In genomic region chr13:49996951-49997895, GRCh38 we compare ENCODE assay signal across 8 cellular contexts. TPM values are rescaled to one million over a fixed set of nuclear protein-coding genes. Genes with fewer than 3 reads are reported as not detected.
DNase-seq lines count a peak whose midpoint lies in the region; ATAC-seq and TF ChIP-seq lines count a peak whose summit lies in the region.

A gene with protein sequence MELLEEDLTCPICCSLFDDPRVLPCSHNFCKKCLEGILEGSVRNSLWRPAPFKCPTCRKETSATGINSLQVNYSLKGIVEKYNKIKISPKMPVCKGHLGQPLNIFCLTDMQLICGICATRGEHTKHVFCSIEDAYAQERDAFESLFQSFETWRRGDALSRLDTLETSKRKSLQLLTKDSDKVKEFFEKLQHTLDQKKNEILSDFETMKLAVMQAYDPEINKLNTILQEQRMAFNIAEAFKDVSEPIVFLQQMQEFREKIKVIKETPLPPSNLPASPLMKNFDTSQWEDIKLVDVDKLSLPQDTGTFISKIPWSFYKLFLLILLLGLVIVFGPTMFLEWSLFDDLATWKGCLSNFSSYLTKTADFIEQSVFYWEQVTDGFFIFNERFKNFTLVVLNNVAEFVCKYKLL (plus strand): TSS chr13:49997042. CDS start chr13:50011941, 14,899 bp downstream.

- no peaks in the 10 kb centered on the region for H3K9me3 ChIP-seq in left lung

- peak; percentile 80 for ATAC-seq in HG03432 (IDR thresholded peaks at IDR 0.05; ENCODE audit: unreplicated experiment)
- ATAC-seq in left lung, result peak; percentile 85

- no peaks in the 10 kb centered on the region for H3K27me3 ChIP-seq in BJ (ENCODE audit: control insufficient read depth, insufficient read depth, low read length)
- no peaks in the 10 kb centered on the region for H3K27me3 ChIP-seq in left lung

- peak within 1 kb of the TSS; percentile 84 for H3K4me3 ChIP-seq in BJ (ENCODE audit: low read depth, low read length)
- H3K4me3 ChIP-seq in left lung, result peak within 1 kb of the TSS; percentile 76

- peaks cover 22 to 52% of the 10 kb centered on the region in 2 donors for H3K4me1 ChIP-seq in left lung

- peak within 1 kb of the TSS; percentile 99 for H3K27ac ChIP-seq in left lung

- CTCF ChIA-PET in BJ (lab: Yijun Ruan, JAX), result interaction anchor here (0.6 to 2.9 kb wide), 29 partner anchors 9 to 1072 kb away, joined by 3 to 29 read pairs (median 3); partner anchors contain the start of gene SPRYD7

- peak; percentile 89 for TF ChIP-seq CTCF in BJ (IDR thresholded peaks at IDR 0.05; ENCODE audit: insufficient read depth, low read depth, low read length)
- peak; percentile 51 to 59 for TF ChIP-seq CTCF in left lung (IDR thresholded peaks at IDR 0.05)

- POLR2A ChIA-PET in BJ (lab: Charles Lee), result interaction anchor here (0.5 to 1.3 kb wide), 5 partner anchors 11 to 440 kb away, joined by 3 to 4 read pairs (median 3); no protein-coding TSS in a partner anchor

- intact Hi-C loops in left lung (cut with DNase I), result loop anchor here in 1 of 2 donors (5.0 kb wide), 1 partner anchor 85 kb away; no protein-coding TSS in a partner anchor

- DNase-seq in BJ (ENCODE audit: low read depth), result no peak
- DNase-seq in NCI-H524 treated with DMSO at 0.1 percent for 48 hours (lab: John Stamatoyannopoulos, UW), result peak; percentile 38
- peak; percentile 82 for DNase-seq in activated CD4-positive, alpha-beta T cell treated with anti-CD3 and anti-CD28 coated beads, Interleukin-2, amount 50 U/mL, for 1 hour
- peak; percentile 91 for DNase-seq in dedifferentiated amniotic fluid mesenchymal stem cell (ENCODE audit: extremely low spot score)
- DNase-seq in left lung, result peak; percentile 90 to 95
- DNase-seq in stimulated activated CD4-positive, alpha-beta T cell treated with anti-CD3 and anti-CD28 coated beads, Interleukin-2, amount 100 ng/mL, for 48 hours, result peak; percentile 70 to 71

- H3K36me3 ChIP-seq in BJ (ENCODE audit: control insufficient read depth, insufficient read depth, low read length) (peaks cover 1% of the 10 kb centered on the region; the same call in 1 of the 2 replicates), left lung (peaks cover 0 to 33% of the 10 kb centered on the region in 2 donors)

- TF ChIP-seq POLR2A in GM19099 (IDR thresholded peaks at IDR 0.05; ENCODE audit: extremely low read depth, insufficient read length, low read depth), result peak; percentile 85

RNA-seq across cellular contexts. Expression of the gene that starts here (rescaled TPM):
- polyA plus RNA-seq in BJ (2011; rRNA removed), result 11.7 and 22.9 TPM in 2 replicates
- 9.9 and 13.2 TPM in 2 replicates for polyA minus RNA-seq in BJ (2011; rRNA and poly(A)+ RNA removed)
- 10 to 100 TPM; 30.5 to 32.0 TPM for total RNA-seq in left lung
